In genomic region chr5:2729189-2729588, GRCh38 we compare ENCODE assay signal across 24 cellular contexts. TPM values are rescaled to one million over a fixed set of nuclear protein-coding genes. Genes with fewer than 3 reads are reported as not detected.
DNase-seq lines count a peak whose midpoint lies in the region; ATAC-seq and TF ChIP-seq lines count a peak whose summit lies in the region.
"Had no signal": no experiment of that assay in that cellular context is flagged by ENCODE, and none has a peak within 500 bp of the region (broad histone marks: within the 10 kb centered on the region; RNA-seq: fewer than 3 reads in every experiment).

No MANE protein-coding gene starts in this region.

- no peak overlapping the region for H3K4me3 ChIP-seq in AG10803 (ENCODE audit: low read length)
- H3K4me3 ChIP-seq: A549, BLaER1, GM12878 had no signal

- intact Hi-C loops in Right ventricle myocardium superior (cut with DNase I) (no loop called here), left cardiac atrium (cut with DNase I) (no loop called here)

- DNase-seq in Right ventricle myocardium superior (no peak), left cardiac atrium (no peak), AG10803 (ENCODE audit: low read depth) (peak; percentile 1), ecto neural progenitor cell (ENCODE audit: low spot score) (peak; percentile 39), NCI-H524 treated with DMSO at 0.1 percent for 48 hours (lab: John Stamatoyannopoulos, UW) (no peak)
- DNase-seq: BE2C; C1 segment of cervical spinal cord; CD4-positive, alpha-beta memory T cell; CD4-positive, CD25-positive, alpha-beta regulatory T cell; CD8-positive, alpha-beta memory T cell; COR-L47; DMS 273 treated with DMSO at 0.1 percent for 48 hours; DMS153; DMS53; DMS79; DND-41; EL; GDM1 had no signal

- TF ChIP-seq CTCF in AG10803 (conservative IDR thresholded peaks at IDR 0.05; ENCODE audit: low read length) = no peak

- peak; percentile 31 for ATAC-seq in Right ventricle myocardium superior (ENCODE audit: poor library complexity)
- ATAC-seq in left cardiac atrium = no peak
- ATAC-seq in HG02678 (IDR thresholded peaks at IDR 0.05; ENCODE audit: unreplicated experiment) = no peak
- ATAC-seq: A549, GM12878 had no signal

RNA-seq across cellular contexts. Expression of gene IRX2, which starts 22.3 kb away (rescaled TPM):
- total RNA-seq in Right ventricle myocardium superior (5.6 TPM), left cardiac atrium (1 to 10 TPM in 1 of 2 donors, under 1 TPM in 1; 0.27 to 1.0 TPM)
- total RNA-seq: A172; CD4-positive, alpha-beta memory T cell; CD4-positive, CD25-positive, alpha-beta regulatory T cell; CD8-positive, alpha-beta memory T cell; G401; GM12878 had no signal

Comparison
In these comparisons a context has a peak if more than half of its experiments do, and no peak if none do; other contexts are left out.
1. DNase-seq: peak in AG10803 (single experiment) and ecto neural progenitor cell (single experiment); none in Right ventricle myocardium superior (single experiment), left cardiac atrium (single experiment) and NCI-H524 treated with DMSO at 0.1 percent for 48 hours (single experiment).